ENCODE assay signal across 8 cellular contexts in genomic region chr5:74864823-74865222, GRCh38. TPM values are rescaled to one million over a fixed set of nuclear protein-coding genes. Genes with fewer than 3 reads are reported as not detected.
A peak's percentile ranks its signal among the peaks of the same experiment; 100 is the strongest.
DNase-seq lines count a peak whose midpoint lies in the region; ATAC-seq, FAIRE-seq and TF ChIP-seq lines count a peak whose summit lies in the region.

No MANE protein-coding gene starts in this region.

- intact Hi-C loops in activated CD8-positive, alpha-beta T cell treated with anti-CD3 and anti-CD28 coated beads for 36 hours (cut with micrococcal nuclease), result no loop called here

- peaks cover 10% of the 10 kb centered on the region for H3K27me3 Mint-ChIP-seq in activated T-cell treated with anti-CD3 and anti-CD28 coated beads, Interleukin-2, amount 50 U/mL, for 4 hours (ENCODE audit: low read depth)
- no peaks in the 10 kb centered on the region for H3K27me3 Mint-ChIP-seq in activated CD8-positive, alpha-beta T cell treated with anti-CD3 and anti-CD28 coated beads for 36 hours

- no peaks in the 10 kb centered on the region for H3K27me3 ChIP-seq in iPS-20b (ENCODE audit: insufficient read depth, low read length)

- no peak for TF ChIP-seq POLR2A in GM12892 (IDR thresholded peaks at IDR 0.05; ENCODE audit: low read depth, low read length)

- H3K9me3 ChIP-seq in iPS-20b (ENCODE audit: insufficient read depth, low read depth, low read length), result no peaks in the 10 kb centered on the region

- H3K4me1 Mint-ChIP-seq in activated T-cell treated with anti-CD3 and anti-CD28 coated beads, Interleukin-2, amount 50 U/mL, for 4 hours (ENCODE audit: low read depth), result peaks cover 44% of the 10 kb centered on the region
- H3K4me1 Mint-ChIP-seq in activated CD8-positive, alpha-beta T cell treated with anti-CD3 and anti-CD28 coated beads for 36 hours (ENCODE audit: low read depth), result peaks cover 31% of the 10 kb centered on the region

- H3K27ac Mint-ChIP-seq in activated CD8-positive, alpha-beta T cell treated with anti-CD3 and anti-CD28 coated beads for 36 hours, result peak overlapping the region; percentile 27

- no peak for DNase-seq in activated T-cell treated with anti-CD3 and anti-CD28 coated beads, Interleukin-2, amount 50 U/mL, for 4 hours
- DNase-seq in activated T-cell treated with anti-CD3 and anti-CD28 coated beads, Interleukin-2, amount 50 U/mL, for 1 hour, result no peak
- DNase-seq in activated CD8-positive, alpha-beta T cell treated with anti-CD3 and anti-CD28 coated beads for 36 hours, result no peak
- no peak for DNase-seq in GM12892 (ENCODE audit: insufficient read length)
- DNase-seq in GM19239 (ENCODE audit: insufficient read length, low spot score), result no peak

- no peak for TF ChIP-seq CTCF in activated CD8-positive, alpha-beta T cell treated with anti-CD3 and anti-CD28 coated beads for 36 hours (IDR thresholded peaks at IDR 0.05)

- peak overlapping the region; percentile 95 for H3K4me3 ChIP-seq in iPS-20b (ENCODE audit: low read length)

- no peak for FAIRE-seq in GM12892 (lab: Jason Lieb, UNC)
- no peak for FAIRE-seq in GM19239 (lab: Jason Lieb, UNC)

- peaks cover 8% of the 10 kb centered on the region; the same call in 1 of the 2 replicates for H3K36me3 ChIP-seq in iPS-20b (ENCODE audit: insufficient read depth, low read depth, low read length)

- H3K36me3 Mint-ChIP-seq in activated T-cell treated with anti-CD3 and anti-CD28 coated beads, Interleukin-2, amount 50 U/mL, for 4 hours (ENCODE audit: insufficient read depth), result no peaks in the 10 kb centered on the region
- peaks cover 3% of the 10 kb centered on the region for H3K36me3 Mint-ChIP-seq in activated CD8-positive, alpha-beta T cell treated with anti-CD3 and anti-CD28 coated beads for 36 hours (ENCODE audit: low read depth)

- peak overlapping the region; percentile 97 for H3K27ac ChIP-seq in iPS-20b (ENCODE audit: low read length)
- H3K27ac ChIP-seq in temporal lobe (ENCODE audit: low read depth, low read length), result peak overlapping the region; percentile 91

- no peaks in the 10 kb centered on the region for H3K9me3 Mint-ChIP-seq in activated T-cell treated with anti-CD3 and anti-CD28 coated beads, Interleukin-2, amount 50 U/mL, for 4 hours
- no peaks in the 10 kb centered on the region for H3K9me3 Mint-ChIP-seq in activated CD8-positive, alpha-beta T cell treated with anti-CD3 and anti-CD28 coated beads for 36 hours

- ATAC-seq in activated T-cell treated with anti-CD3 and anti-CD28 coated beads, Interleukin-2, amount 50 U/mL, for 4 hours, result no peak
- ATAC-seq in activated CD8-positive, alpha-beta T cell treated with anti-CD3 and anti-CD28 coated beads for 36 hours, result no peak
- no peak for ATAC-seq in GM18870 (IDR thresholded peaks at IDR 0.05; ENCODE audit: unreplicated experiment)

- peaks cover 38% of the 10 kb centered on the region for H3K4me1 ChIP-seq in iPS-20b (ENCODE audit: insufficient read depth, low read length)

- CTCF ChIA-PET in activated CD8-positive, alpha-beta T cell treated with anti-CD3 and anti-CD28 coated beads for 36 hours (lab: Charles Lee), result no interaction called here

- peak overlapping the region; percentile 97 for H3K9ac ChIP-seq in iPS-20b (ENCODE audit: low read depth, low read length)

- POLR2A ChIA-PET in activated CD8-positive, alpha-beta T cell treated with anti-CD3 and anti-CD28 coated beads for 36 hours (lab: Charles Lee), result interaction anchor here (1.8 kb wide), 1 partner anchor 372 kb away, joined by 4 read pairs; the partner anchor contains the start of gene ANKRD31

- peak overlapping the region; percentile 81 for H3K4me3 Mint-ChIP-seq in activated T-cell treated with anti-CD3 and anti-CD28 coated beads, Interleukin-2, amount 50 U/mL, for 4 hours
- peak overlapping the region; percentile 90 for H3K4me3 Mint-ChIP-seq in activated CD8-positive, alpha-beta T cell treated with anti-CD3 and anti-CD28 coated beads for 36 hours

RNA-seq across cellular contexts. Expression of gene FAM169A, which starts 1.4 kb away (rescaled TPM):
- 10 to 100 TPM; 10.0 to 13.1 (median 10.2) TPM for total RNA-seq in activated T-cell treated with anti-CD3 and anti-CD28 coated beads, Interleukin-2, amount 50 U/mL, for 4 hours
- 10 to 100 TPM; 10.4 to 11.5 TPM for total RNA-seq in activated CD8-positive, alpha-beta T cell treated with anti-CD3 and anti-CD28 coated beads for 36 hours
- total RNA-seq in temporal lobe, result 55.1 TPM
- polyA plus RNA-seq in GM12892 (2012; ENCODE audit: missing spikeins), result 0.74 TPM
